Comparison of ENCODE assay signal across 37 cellular contexts in genomic region chr10:25877296-25877695, GRCh38. TPM values are rescaled to one million over a fixed set of nuclear protein-coding genes. Genes with fewer than 3 reads are reported as not detected.
"Had no signal": no experiment of that assay in that cellular context is flagged by ENCODE, and none has a peak within 500 bp of the region (broad histone marks: within the 10 kb centered on the region; RNA-seq: fewer than 3 reads in every experiment).

No MANE protein-coding gene starts in this region.

- H3K4me3 ChIP-seq: MG63 had no signal

- DNase-seq: Karpas-422, Kasumi-1, KG1, MG63, MM.1S, MV-4-11, NCI-H1048, NCI-H1092, NCI-H1092 treated with DMSO at 0.1 percent for 48 hours, NCI-H1105, NCI-H1105 treated with DMSO at 0.1 percent for 48 hours, NCI-H1417, NCI-H1417 treated with DMSO at 0.1 percent for 48 hours, NCI-H1436, NCI-H1436 treated with DMSO at 0.1 percent for 48 hours, NCI-H146, NCI-H1694, NCI-H1694 treated with DMSO at 0.1 percent for 48 hours, NCI-H187, NCI-H187 treated with DMSO at 0.1 percent for 48 hours, NCI-H1930, NCI-H2029, NCI-H2029 treated with DMSO at 0.1 percent for 48 hours, NCI-H2081, NCI-H2081 treated with DMSO at 0.1 percent for 48 hours, NCI-H2107, NCI-H2171, NCI-H226, NCI-H345, NCI-H446, NCI-H446 treated with DMSO at 0.1 percent for 48 hours, NCI-H510A had no signal

- H3K27ac ChIP-seq: KMS-11 had no signal

RNA-seq across cellular contexts. Expression of gene MYO3A, which starts 56.7 kb away (rescaled TPM):
- total RNA-seq: LHCN-M2, M059J, MCF 10A, NCI-H460 had no signal
